ENCODE assay signal across 8 cellular contexts in genomic region chr12:128823216-128823915, GRCh38. TPM values are rescaled to one million over a fixed set of nuclear protein-coding genes. Genes with fewer than 3 reads are reported as not detected.
DNase-seq lines count a peak whose midpoint lies in the region; ATAC-seq and TF ChIP-seq lines count a peak whose summit lies in the region.

No MANE protein-coding gene starts in this region.

- BruUV-seq in Panc1 (replicated peaks; lab: Mats Ljungman, UMichigan): no TSS peak

- H3K4me3 ChIP-seq in BJ (ENCODE audit: low read depth, low read length): peak overlapping the region; percentile 94
- peak overlapping the region; percentile 79 to 91 for H3K4me3 ChIP-seq in Panc1 (ENCODE audit: low read depth in 2 of 2, low read length in 2 of 2)
- H3K4me3 ChIP-seq in coronary artery: peak overlapping the region; percentile 100
- H3K4me3 ChIP-seq in mesodermal cell (ENCODE audit: extremely low read depth, insufficient read depth, low read length, poor library complexity, severe bottlenecking): peak overlapping the region; percentile 71
- peak overlapping the region; percentile 96 for H3K4me3 ChIP-seq in urinary bladder (ENCODE audit: low read depth, low read length)

- in situ Hi-C loops in Panc1 (cut with HindIII; ENCODE audit: low pct_unique_long_range_greater_than_20kb, low sequenced_read_pairs): no loop called here

- TF ChIP-seq CTCF in BJ (IDR thresholded peaks at IDR 0.05; ENCODE audit: insufficient read depth, low read depth, low read length) (no peak), Panc1 (IDR thresholded peaks at IDR 0.05) (no peak), coronary artery (IDR thresholded peaks at IDR 0.05) (no peak)

- ATAC-seq in GM18868 (IDR thresholded peaks at IDR 0.05; ENCODE audit: unreplicated experiment): peak; percentile 16
- ATAC-seq in HG03066 (IDR thresholded peaks at IDR 0.05; ENCODE audit: low read depth, unreplicated experiment): peak; percentile 13
- ATAC-seq in Panc1: peak; percentile 70

- H3K27ac ChIP-seq in Panc1 (ENCODE audit: low read length) (peak overlapping the region; percentile 75), coronary artery (peak overlapping the region; percentile 73 to 93), mesodermal cell (ENCODE audit: low read depth, low read length, severe bottlenecking) (no peak overlapping the region), urinary bladder (ENCODE audit: low read depth) (no peak overlapping the region)

- no peaks in the 10 kb centered on the region; the same call in 1 of the 2 replicates for H3K9me3 ChIP-seq in Panc1 (ENCODE audit: control insufficient read depth, insufficient read depth, low read depth, low read length)
- H3K9me3 ChIP-seq in mesodermal cell (ENCODE audit: control insufficient read depth, low read length): no peaks in the 10 kb centered on the region

- POLR2A ChIA-PET in BJ (lab: Charles Lee) (no interaction called here), Panc1 (lab: Charles Lee) (no interaction called here)

- intact Hi-C loops in Panc1 (cut with micrococcal nuclease; ENCODE audit: unreplicated experiment): no loop called here

- H3K36me3 ChIP-seq in BJ (ENCODE audit: control insufficient read depth, insufficient read depth, low read length): no peaks in the 10 kb centered on the region; the same call in 1 of the 2 replicates
- peaks cover 6% of the 10 kb centered on the region; the same call in 1 of the 2 replicates for H3K36me3 ChIP-seq in Panc1 (ENCODE audit: control insufficient read depth, insufficient read depth, low read length)
- H3K36me3 ChIP-seq in mesodermal cell (ENCODE audit: control insufficient read depth, insufficient read depth, low read length): peaks cover 19% of the 10 kb centered on the region
- H3K36me3 ChIP-seq in urinary bladder (ENCODE audit: insufficient read depth): no peaks in the 10 kb centered on the region

- peaks cover 17% of the 10 kb centered on the region for H3K4me1 ChIP-seq in Panc1 (ENCODE audit: control insufficient read depth, insufficient read depth, low read length)
- H3K4me1 ChIP-seq in mesodermal cell (ENCODE audit: control insufficient read depth, insufficient read depth, low read length, poor library complexity, severe bottlenecking): peaks cover 4% of the 10 kb centered on the region
- H3K4me1 ChIP-seq in urinary bladder (ENCODE audit: insufficient read depth): peaks cover 7% of the 10 kb centered on the region

- 0 to 1% methylated on average over 65 to 84 of the region's 88 CpGs for WGBS in mesodermal cell (ENCODE audit: insufficient coverage in 2 of 2), 2 experiments
- under 1% methylated on average over 88 of the region's 88 CpGs for WGBS in urinary bladder

- DNase-seq in BJ (ENCODE audit: low read depth): no peak
- no peak for DNase-seq in Panc1 (ENCODE audit: low read depth, low spot score)
- DNase-seq in coronary artery (ENCODE audit: low spot score): no peak
- no peak for DNase-seq in MV-4-11 (lab: John Stamatoyannopoulos, UW)

- no peaks in the 10 kb centered on the region for H3K27me3 ChIP-seq in BJ (ENCODE audit: control insufficient read depth, insufficient read depth, low read length)
- no peaks in the 10 kb centered on the region for H3K27me3 ChIP-seq in Panc1 (ENCODE audit: control insufficient read depth, insufficient read depth, low read length)

- CTCF ChIA-PET in BJ (lab: Yijun Ruan, JAX) (interaction anchor here (1.1 kb wide), 1 partner anchor 43 kb away, joined by 3 read pairs; no protein-coding TSS in a partner anchor), Panc1 (lab: Charles Lee) (no interaction called here)

RNA-seq across cellular contexts. Expression of gene SLC15A4, which starts 0.4 kb away (rescaled TPM):
- 21.8 and 23.8 TPM in 2 replicates for polyA plus RNA-seq in BJ (2011; rRNA removed)
- 29.1 and 42.7 TPM in 2 replicates for polyA minus RNA-seq in BJ (2011; rRNA and poly(A)+ RNA removed)
- total RNA-seq in Panc1 (2021; ENCODE audit: unreplicated experiment): 29.1 TPM
- 23.2 TPM for polyA plus RNA-seq in Panc1 (2012; ENCODE audit: insufficient read length)
- polyA plus RNA-seq in mesodermal cell (2013, experiment 1 of 2): 18.2 TPM
- polyA plus RNA-seq in mesodermal cell (2013, experiment 2 of 2): 16.5 TPM
- 37.5 TPM for total RNA-seq in urinary bladder
- 20.5 TPM for polyA plus RNA-seq in urinary bladder

RNA-seq across cellular contexts. Expression of gene GLT1D1, which starts 29.9 kb away (rescaled TPM):
- polyA plus RNA-seq in BJ (2011; rRNA removed) (not detected in 2 replicates), urinary bladder (0.27 TPM)
- not detected in 2 replicates for polyA minus RNA-seq in BJ (2011; rRNA and poly(A)+ RNA removed)
- total RNA-seq in Panc1 (2021; ENCODE audit: unreplicated experiment) (not detected), urinary bladder (0.58 TPM)
- not detected for polyA plus RNA-seq in Panc1 (2012; ENCODE audit: insufficient read length)
- polyA plus RNA-seq in mesodermal cell (2013, experiment 1 of 2): 1.7 TPM
- 1.4 TPM for polyA plus RNA-seq in mesodermal cell (2013, experiment 2 of 2)

Comparison
In these comparisons a context has a peak if more than half of its experiments do, and no peak if none do; other contexts are left out.
1. ATAC-seq: peak in every context shown above with its lines; median percentile 70 in Panc1; 16 in GM18868; 13 in HG03066.
2. H3K27ac ChIP-seq: peak in Panc1 (single experiment) and coronary artery (2 of 2); none in mesodermal cell (single experiment) and urinary bladder (single experiment).
3. Peak in every context shown above with its lines, with median percentiles within 50 percentile points of each other: H3K4me3 ChIP-seq.